Comparison of ENCODE assay signal across 2 cellular contexts in the genomic region with DNA sequence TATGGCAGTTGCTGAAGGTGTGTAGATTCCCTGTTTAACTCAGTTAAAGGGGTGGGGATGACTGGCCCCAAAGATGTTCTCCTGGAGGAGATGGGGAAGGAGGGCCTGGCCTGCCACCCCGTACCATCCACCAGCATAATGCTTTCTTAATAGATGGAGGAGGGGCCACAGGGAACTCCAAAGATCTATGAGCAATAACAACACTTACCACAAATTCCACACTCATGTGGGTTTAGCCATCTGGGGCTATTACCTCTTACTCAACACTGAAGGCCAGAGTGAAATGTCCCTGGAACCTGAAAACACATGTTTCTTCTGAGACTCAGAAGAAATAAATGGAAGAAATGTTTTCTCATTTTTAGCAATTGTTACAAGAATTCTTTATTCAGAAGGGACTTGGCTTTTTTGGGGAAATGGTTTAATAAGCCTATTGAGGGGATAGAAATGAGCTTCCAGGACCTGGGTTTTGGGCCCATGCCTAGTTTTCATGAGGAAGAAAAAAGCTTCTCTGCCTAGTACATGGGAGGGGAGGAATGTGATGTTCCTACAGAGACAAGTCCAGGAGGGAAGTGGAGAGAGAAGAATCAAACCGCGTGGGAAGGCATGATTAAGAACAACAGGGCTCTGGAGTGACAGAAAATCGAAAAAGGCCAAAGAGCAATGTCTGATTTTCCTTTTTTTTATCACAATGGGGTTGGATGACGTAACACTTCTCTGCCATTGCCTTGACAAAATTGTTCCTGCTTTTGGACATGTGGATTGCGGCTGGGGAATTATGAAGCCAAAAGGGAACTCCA.
TF ChIP-seq lines count a peak whose summit lies in the region.

No MANE protein-coding gene starts in this region.

TF ChIP-seq in GM23338, 12 proteins besides CTCF, POLR2A, EP300 and RAD21 (continues in another document):
- TF ChIP-seq STAT1 (IDR thresholded peaks at IDR 0.05; ENCODE audit: unreplicated experiment) = no peak
- no peak for TF ChIP-seq NANOG (IDR thresholded peaks at IDR 0.05; ENCODE audit: borderline replicate concordance)
- TF ChIP-seq, protein P1, sequence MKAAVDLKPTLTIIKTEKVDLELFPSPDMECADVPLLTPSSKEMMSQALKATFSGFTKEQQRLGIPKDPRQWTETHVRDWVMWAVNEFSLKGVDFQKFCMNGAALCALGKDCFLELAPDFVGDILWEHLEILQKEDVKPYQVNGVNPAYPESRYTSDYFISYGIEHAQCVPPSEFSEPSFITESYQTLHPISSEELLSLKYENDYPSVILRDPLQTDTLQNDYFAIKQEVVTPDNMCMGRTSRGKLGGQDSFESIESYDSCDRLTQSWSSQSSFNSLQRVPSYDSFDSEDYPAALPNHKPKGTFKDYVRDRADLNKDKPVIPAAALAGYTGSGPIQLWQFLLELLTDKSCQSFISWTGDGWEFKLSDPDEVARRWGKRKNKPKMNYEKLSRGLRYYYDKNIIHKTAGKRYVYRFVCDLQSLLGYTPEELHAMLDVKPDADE (IDR thresholded peaks at IDR 0.05) = no peak
- TF ChIP-seq, protein P2, sequence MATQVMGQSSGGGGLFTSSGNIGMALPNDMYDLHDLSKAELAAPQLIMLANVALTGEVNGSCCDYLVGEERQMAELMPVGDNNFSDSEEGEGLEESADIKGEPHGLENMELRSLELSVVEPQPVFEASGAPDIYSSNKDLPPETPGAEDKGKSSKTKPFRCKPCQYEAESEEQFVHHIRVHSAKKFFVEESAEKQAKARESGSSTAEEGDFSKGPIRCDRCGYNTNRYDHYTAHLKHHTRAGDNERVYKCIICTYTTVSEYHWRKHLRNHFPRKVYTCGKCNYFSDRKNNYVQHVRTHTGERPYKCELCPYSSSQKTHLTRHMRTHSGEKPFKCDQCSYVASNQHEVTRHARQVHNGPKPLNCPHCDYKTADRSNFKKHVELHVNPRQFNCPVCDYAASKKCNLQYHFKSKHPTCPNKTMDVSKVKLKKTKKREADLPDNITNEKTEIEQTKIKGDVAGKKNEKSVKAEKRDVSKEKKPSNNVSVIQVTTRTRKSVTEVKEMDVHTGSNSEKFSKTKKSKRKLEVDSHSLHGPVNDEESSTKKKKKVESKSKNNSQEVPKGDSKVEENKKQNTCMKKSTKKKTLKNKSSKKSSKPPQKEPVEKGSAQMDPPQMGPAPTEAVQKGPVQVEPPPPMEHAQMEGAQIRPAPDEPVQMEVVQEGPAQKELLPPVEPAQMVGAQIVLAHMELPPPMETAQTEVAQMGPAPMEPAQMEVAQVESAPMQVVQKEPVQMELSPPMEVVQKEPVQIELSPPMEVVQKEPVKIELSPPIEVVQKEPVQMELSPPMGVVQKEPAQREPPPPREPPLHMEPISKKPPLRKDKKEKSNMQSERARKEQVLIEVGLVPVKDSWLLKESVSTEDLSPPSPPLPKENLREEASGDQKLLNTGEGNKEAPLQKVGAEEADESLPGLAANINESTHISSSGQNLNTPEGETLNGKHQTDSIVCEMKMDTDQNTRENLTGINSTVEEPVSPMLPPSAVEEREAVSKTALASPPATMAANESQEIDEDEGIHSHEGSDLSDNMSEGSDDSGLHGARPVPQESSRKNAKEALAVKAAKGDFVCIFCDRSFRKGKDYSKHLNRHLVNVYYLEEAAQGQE (IDR thresholded peaks at IDR 0.05; ENCODE audit: unreplicated experiment) = no peak
- TF ChIP-seq ZNF331 (CRISPR knock-in tag; IDR thresholded peaks at IDR 0.05; ENCODE audit: low read depth) = no peak
- TF ChIP-seq, protein P3, sequence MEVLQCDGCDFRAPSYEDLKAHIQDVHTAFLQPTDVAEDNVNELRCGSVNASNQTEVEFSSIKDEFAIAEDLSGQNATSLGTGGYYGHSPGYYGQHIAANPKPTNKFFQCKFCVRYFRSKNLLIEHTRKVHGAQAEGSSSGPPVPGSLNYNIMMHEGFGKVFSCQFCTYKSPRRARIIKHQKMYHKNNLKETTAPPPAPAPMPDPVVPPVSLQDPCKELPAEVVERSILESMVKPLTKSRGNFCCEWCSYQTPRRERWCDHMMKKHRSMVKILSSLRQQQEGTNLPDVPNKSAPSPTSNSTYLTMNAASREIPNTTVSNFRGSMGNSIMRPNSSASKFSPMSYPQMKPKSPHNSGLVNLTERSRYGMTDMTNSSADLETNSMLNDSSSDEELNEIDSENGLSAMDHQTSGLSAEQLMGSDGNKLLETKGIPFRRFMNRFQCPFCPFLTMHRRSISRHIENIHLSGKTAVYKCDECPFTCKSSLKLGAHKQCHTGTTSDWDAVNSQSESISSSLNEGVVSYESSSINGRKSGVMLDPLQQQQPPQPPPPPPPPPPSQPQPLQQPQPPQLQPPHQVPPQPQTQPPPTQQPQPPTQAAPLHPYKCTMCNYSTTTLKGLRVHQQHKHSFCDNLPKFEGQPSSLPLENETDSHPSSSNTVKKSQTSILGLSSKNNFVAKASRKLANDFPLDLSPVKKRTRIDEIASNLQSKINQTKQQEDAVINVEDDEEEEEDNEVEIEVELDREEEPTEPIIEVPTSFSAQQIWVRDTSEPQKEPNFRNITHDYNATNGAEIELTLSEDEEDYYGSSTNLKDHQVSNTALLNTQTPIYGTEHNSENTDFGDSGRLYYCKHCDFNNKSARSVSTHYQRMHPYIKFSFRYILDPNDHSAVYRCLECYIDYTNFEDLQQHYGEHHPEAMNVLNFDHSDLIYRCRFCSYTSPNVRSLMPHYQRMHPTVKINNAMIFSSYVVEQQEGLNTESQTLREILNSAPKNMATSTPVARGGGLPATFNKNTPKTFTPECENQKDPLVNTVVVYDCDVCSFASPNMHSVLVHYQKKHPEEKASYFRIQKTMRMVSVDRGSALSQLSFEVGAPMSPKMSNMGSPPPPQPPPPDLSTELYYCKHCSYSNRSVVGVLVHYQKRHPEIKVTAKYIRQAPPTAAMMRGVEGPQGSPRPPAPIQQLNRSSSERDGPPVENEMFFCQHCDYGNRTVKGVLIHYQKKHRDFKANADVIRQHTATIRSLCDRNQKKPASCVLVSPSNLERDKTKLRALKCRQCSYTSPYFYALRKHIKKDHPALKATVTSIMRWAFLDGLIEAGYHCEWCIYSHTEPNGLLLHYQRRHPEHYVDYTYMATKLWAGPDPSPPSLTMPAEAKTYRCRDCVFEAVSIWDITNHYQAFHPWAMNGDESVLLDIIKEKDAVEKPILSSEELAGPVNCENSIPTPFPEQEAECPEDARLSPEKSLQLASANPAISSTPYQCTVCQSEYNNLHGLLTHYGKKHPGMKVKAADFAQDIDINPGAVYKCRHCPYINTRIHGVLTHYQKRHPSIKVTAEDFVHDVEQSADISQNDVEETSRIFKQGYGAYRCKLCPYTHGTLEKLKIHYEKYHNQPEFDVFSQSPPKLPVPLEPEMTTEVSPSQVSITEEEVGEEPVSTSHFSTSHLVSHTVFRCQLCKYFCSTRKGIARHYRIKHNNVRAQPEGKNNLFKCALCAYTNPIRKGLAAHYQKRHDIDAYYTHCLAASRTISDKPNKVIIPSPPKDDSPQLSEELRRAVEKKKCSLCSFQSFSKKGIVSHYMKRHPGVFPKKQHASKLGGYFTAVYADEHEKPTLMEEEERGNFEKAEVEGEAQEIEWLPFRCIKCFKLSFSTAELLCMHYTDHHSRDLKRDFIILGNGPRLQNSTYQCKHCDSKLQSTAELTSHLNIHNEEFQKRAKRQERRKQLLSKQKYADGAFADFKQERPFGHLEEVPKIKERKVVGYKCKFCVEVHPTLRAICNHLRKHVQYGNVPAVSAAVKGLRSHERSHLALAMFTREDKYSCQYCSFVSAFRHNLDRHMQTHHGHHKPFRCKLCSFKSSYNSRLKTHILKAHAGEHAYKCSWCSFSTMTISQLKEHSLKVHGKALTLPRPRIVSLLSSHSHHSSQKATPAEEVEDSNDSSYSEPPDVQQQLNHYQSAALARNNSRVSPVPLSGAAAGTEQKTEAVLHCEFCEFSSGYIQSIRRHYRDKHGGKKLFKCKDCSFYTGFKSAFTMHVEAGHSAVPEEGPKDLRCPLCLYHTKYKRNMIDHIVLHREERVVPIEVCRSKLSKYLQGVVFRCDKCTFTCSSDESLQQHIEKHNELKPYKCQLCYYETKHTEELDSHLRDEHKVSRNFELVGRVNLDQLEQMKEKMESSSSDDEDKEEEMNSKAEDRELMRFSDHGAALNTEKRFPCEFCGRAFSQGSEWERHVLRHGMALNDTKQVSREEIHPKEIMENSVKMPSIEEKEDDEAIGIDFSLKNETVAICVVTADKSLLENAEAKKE (CRISPR knock-in tag; IDR thresholded peaks at IDR 0.05) = no peak
- TF ChIP-seq JUNB (IDR thresholded peaks at IDR 0.05; ENCODE audit: unreplicated experiment) = no peak

TF ChIP-seq in GM12878, 131 proteins besides CTCF, POLR2A, EP300 and RAD21 (continued from another document):
- no peak for TF ChIP-seq SUZ12 (IDR thresholded peaks at IDR 0.05; ENCODE audit: unreplicated experiment)
